ENCODE assay signal across 1 cellular context in genomic region chr18:13004316-13004879, GRCh38.
TF ChIP-seq lines count a peak whose summit lies in the region.

No MANE protein-coding gene starts in this region.

TF ChIP-seq in H1, 55 proteins besides CTCF, POLR2A, EP300 and RAD21:
- TF ChIP-seq POLR2AphosphoS5 (IDR thresholded peaks at IDR 0.05; ENCODE audit: low read depth, low read length) (no peak), POU5F1 (IDR thresholded peaks at IDR 0.05; ENCODE audit: low read depth, low read length) (no peak), SIX5 (IDR thresholded peaks at IDR 0.05; ENCODE audit: low read depth, low read length) (no peak), CEBPB (IDR thresholded peaks at IDR 0.05; ENCODE audit: low read depth, low read length) (no peak), NANOG (IDR thresholded peaks at IDR 0.05; ENCODE audit: insufficient read depth, low read depth, low read length, poor library complexity, severe bottlenecking) (no peak), BRCA1 (IDR thresholded peaks at IDR 0.05; ENCODE audit: low read depth, low read length) (no peak), USF2 (IDR thresholded peaks at IDR 0.05; ENCODE audit: low read length) (no peak), FOSL1 (IDR thresholded peaks at IDR 0.05; ENCODE audit: insufficient read depth, low read depth, low read length) (no peak), ATF3 (IDR thresholded peaks at IDR 0.05; ENCODE audit: insufficient read depth, low read depth, low read length) (no peak), KDM1A (IDR thresholded peaks at IDR 0.05; ENCODE audit: borderline replicate concordance, low read length) (no peak), SAP30 (IDR thresholded peaks at IDR 0.05; ENCODE audit: insufficient read depth, insufficient replicate concordance, low read length) (no peak), RFX5 (IDR thresholded peaks at IDR 0.05; ENCODE audit: borderline replicate concordance, low read depth, low read length) (no peak), JUND (IDR thresholded peaks at IDR 0.05; ENCODE audit: low read length) (no peak), SP4 (IDR thresholded peaks at IDR 0.05; ENCODE audit: low read length) (no peak), SIN3A (conservative IDR thresholded peaks at IDR 0.05 in 1 of 2, IDR thresholded peaks at IDR 0.05 in 1 of 2; ENCODE audit: low read depth in 1 of 2, low read length in 2 of 2) (no peak), RBBP5 (IDR thresholded peaks at IDR 0.05; ENCODE audit: borderline replicate concordance, low read depth, low read length) (no peak), TCF12 (IDR thresholded peaks at IDR 0.05; ENCODE audit: low read depth, low read length) (no peak), RNF2 (IDR thresholded peaks at IDR 0.05; ENCODE audit: borderline replicate concordance, low read depth, low read length, missing control alignments, poor library complexity, severe bottlenecking) (no peak), EZH2 (IDR thresholded peaks at IDR 0.05; ENCODE audit: low read depth, low read length, severe bottlenecking) (no peak), CREB1 (IDR thresholded peaks at IDR 0.05) (no peak)
